20 cellular contexts compared by ENCODE assay signal in the genomic region with DNA sequence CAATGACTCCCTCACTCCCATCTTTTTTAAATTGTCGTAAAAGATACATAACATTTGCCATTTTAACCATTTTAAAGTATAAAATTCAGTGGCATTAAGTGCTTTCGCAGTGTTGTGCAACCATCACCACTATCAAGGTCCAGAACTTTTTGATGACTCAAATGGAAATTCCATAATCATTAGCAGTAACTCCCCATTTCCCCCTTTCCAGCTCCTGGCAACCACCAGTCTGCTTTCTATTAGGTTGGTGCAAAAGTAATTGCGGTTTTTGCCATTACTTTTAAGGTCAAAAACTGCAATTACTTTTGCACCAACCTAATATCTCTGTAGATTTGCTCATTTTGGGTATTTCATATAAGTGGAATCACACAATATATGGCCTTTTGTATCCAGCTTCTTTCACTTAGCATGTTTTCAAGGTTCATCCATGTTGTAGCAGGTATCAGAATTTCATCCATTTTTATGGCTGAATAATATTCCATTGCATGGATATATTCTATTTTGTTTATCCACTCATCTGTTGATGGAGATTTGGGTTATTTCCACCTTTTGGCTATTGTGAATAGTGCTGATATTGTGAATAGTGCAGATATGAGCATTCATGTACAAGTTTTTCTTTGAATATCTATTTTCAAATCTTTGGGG.
DNase-seq lines count a peak whose midpoint lies in the region; ATAC-seq and TF ChIP-seq lines count a peak whose summit lies in the region.
"Had no signal": no experiment of that assay in that cellular context is flagged by ENCODE, and none has a peak within 500 bp of the region (broad histone marks: within the 10 kb centered on the region; RNA-seq: fewer than 3 reads in every experiment).

No MANE protein-coding gene starts in this region.

- POLR2A ChIA-PET in RWPE1 (lab: Yijun Ruan, JAX; ENCODE audit: low non-redundant PET), result interaction anchor here (0.6 kb wide), 1 partner anchor 64 kb away, joined by 4 read pairs; no protein-coding TSS in a partner anchor
- POLR2A ChIA-PET in CD4-positive, alpha-beta memory T cell (lab: Charles Lee; ENCODE audit: partially characterized antibody), result interaction anchor here (1.2 kb wide), 1 partner anchor 161 kb away, joined by 3 read pairs; no protein-coding TSS in a partner anchor

- H4K20me1 ChIP-seq in osteoblast (ENCODE audit: insufficient read depth, low read length), result no peaks in the 10 kb centered on the region

- no peak for ATAC-seq in HG03025 (IDR thresholded peaks at IDR 0.05; ENCODE audit: low FRiP score, unreplicated experiment)
- ATAC-seq: activated CD8-positive, alpha-beta T cell treated with anti-CD3 and anti-CD28 coated beads, Interleukin-2, amount 10 ng/mL, durations not matched to agents 7 days and 5 days; left lung; naive thymus-derived CD4-positive, alpha-beta T cell had no signal

- TF ChIP-seq CTCF in RWPE1 (conservative IDR thresholded peaks at IDR 0.05; ENCODE audit: low read depth) (no peak), epithelial cell of esophagus (IDR thresholded peaks at IDR 0.05; ENCODE audit: insufficient read depth, low read depth, low read length, missing control alignments) (no peak), osteoblast (IDR thresholded peaks at IDR 0.05; ENCODE audit: extremely low read depth, low read depth, low read length) (no peak), esophagus muscularis mucosa (IDR thresholded peaks at IDR 0.05) (no peak)

- peak overlapping the region; percentile 43 for H3K4me2 ChIP-seq in osteoblast (ENCODE audit: insufficient read depth, low read length)
- H3K4me2 ChIP-seq: KMS-11 had no signal

- peaks cover 0 to 8% (median 4%) of the 10 kb centered on the region in 8 donors for H3K9me3 Mint-ChIP-seq in CD4-positive, alpha-beta memory T cell

- no peak overlapping the region for H2AFZ ChIP-seq in osteoblast (ENCODE audit: low read length)

- H3K27me3 Mint-ChIP-seq in CD4-positive, alpha-beta memory T cell, result no peaks in the 10 kb centered on the region
- H3K27me3 Mint-ChIP-seq: CD4-positive, CD25-positive, alpha-beta regulatory T cell; naive thymus-derived CD4-positive, alpha-beta T cell; stimulated activated naive B cell treated with anti-CD40 and anti-IgM and Interleukin-4, amounts not matched to agents 10 μg/mL and 1 μg/mL and 100 μg/mL, for 72 hours had no signal

- H3K27ac ChIP-seq in RWPE1, result no peak overlapping the region
- peak overlapping the region; percentile 81 for H3K27ac ChIP-seq in osteoblast (ENCODE audit: low read depth, low read length)
- H3K27ac ChIP-seq in CD4-positive, alpha-beta memory T cell (ENCODE audit: low read depth, low read length), result no peak overlapping the region
- H3K27ac ChIP-seq in esophagus muscularis mucosa (replicated peaks in 1 of 4), result no peak overlapping the region
- H3K27ac ChIP-seq: ascending aorta, KMS-11, left lung had no signal

- H3K4me3 Mint-ChIP-seq in CD4-positive, alpha-beta memory T cell, result no peak overlapping the region
- H3K4me3 Mint-ChIP-seq: activated CD8-positive, alpha-beta T cell treated with anti-CD3 and anti-CD28 coated beads, Interleukin-2, amount 10 ng/mL, durations not matched to agents 7 days and 5 days; CD4-positive, CD25-positive, alpha-beta regulatory T cell; naive thymus-derived CD4-positive, alpha-beta T cell; stimulated activated naive B cell treated with anti-CD40 and anti-IgM and Interleukin-4, amounts not matched to agents 10 μg/mL and 1 μg/mL and 100 μg/mL, for 72 hours had no signal

- intact Hi-C loops in CD4-positive, alpha-beta memory T cell (cut with micrococcal nuclease), result loop anchor here (10.0 kb wide), 1 partner anchor 184 kb away; no protein-coding TSS in a partner anchor
- intact Hi-C loops in esophagus muscularis mucosa (cut with DNase I), result no loop called here

- CTCF ChIA-PET in RWPE1 (lab: Yijun Ruan, JAX), result no interaction called here
- CTCF ChIA-PET in CD4-positive, alpha-beta memory T cell (lab: Charles Lee; ENCODE audit: partially characterized antibody), result no interaction called here

- TF ChIP-seq POLR2A in esophagus muscularis mucosa (IDR thresholded peaks at IDR 0.05; ENCODE audit: low read depth), result no peak

- H3K36me3 Mint-ChIP-seq in CD4-positive, alpha-beta memory T cell, result peaks cover 0 to 6% of the 10 kb centered on the region in 2 donors
- H3K36me3 Mint-ChIP-seq: CD4-positive, CD25-positive, alpha-beta regulatory T cell had no signal

- H3K4me1 ChIP-seq in osteoblast (ENCODE audit: insufficient read depth, low read length), result peaks cover 16% of the 10 kb centered on the region
- peaks cover 10% of the 10 kb centered on the region for H3K4me1 ChIP-seq in CD4-positive, alpha-beta memory T cell (ENCODE audit: insufficient read depth, low read length)
- no peaks in the 10 kb centered on the region for H3K4me1 ChIP-seq in esophagus muscularis mucosa
- H3K4me1 ChIP-seq: ascending aorta had no signal

- H3K36me3 ChIP-seq in osteoblast (ENCODE audit: insufficient read depth, low read length) (no peaks in the 10 kb centered on the region), esophagus muscularis mucosa (no peaks in the 10 kb centered on the region)
- H3K36me3 ChIP-seq in CD4-positive, alpha-beta memory T cell (ENCODE audit: insufficient read depth, low read length), result no peaks in the 10 kb centered on the region
- H3K36me3 ChIP-seq: ascending aorta, left lung had no signal

- H3K9me3 ChIP-seq in osteoblast (ENCODE audit: low read depth, low read length) (no peaks in the 10 kb centered on the region), esophagus muscularis mucosa (no peaks in the 10 kb centered on the region)
- no peaks in the 10 kb centered on the region for H3K9me3 ChIP-seq in CD4-positive, alpha-beta memory T cell (ENCODE audit: control insufficient read depth in 1 of 2, low read length in 2 of 2)
- H3K9me3 ChIP-seq: ascending aorta had no signal

- DNase-seq in GM04504 (ENCODE audit: low read depth), result peak; percentile 48
- DNase-seq in RWPE1 (ENCODE audit: low spot score), result peak; percentile 76
- peak; percentile 84 for DNase-seq in epithelial cell of esophagus (ENCODE audit: low read depth)
- DNase-seq in osteoblast (ENCODE audit: insufficient read length, low spot score, missing footprints), result peak; percentile 86
- DNase-seq in CD4-positive, alpha-beta memory T cell, result no peak
- no peak for DNase-seq in NCI-H2029 treated with DMSO at 0.1 percent for 48 hours (lab: John Stamatoyannopoulos, UW)
- no peak for DNase-seq in esophagus muscularis mucosa (ENCODE audit: extremely low spot score)
- DNase-seq: activated CD8-positive, alpha-beta T cell treated with anti-CD3 and anti-CD28 coated beads, Interleukin-2, amount 10 ng/mL, durations not matched to agents 7 days and 5 days; CD4-positive, CD25-positive, alpha-beta regulatory T cell; left lung; naive thymus-derived CD4-positive, alpha-beta T cell; NCI-H1694 treated with DMSO at 0.1 percent for 48 hours; NCI-H748 treated with DMSO at 0.1 percent for 48 hours; retina; Right ventricle myocardium superior; stimulated activated naive B cell treated with anti-CD40 and anti-IgM and Interleukin-4, amounts not matched to agents 10 μg/mL and 1 μg/mL and 100 μg/mL, for 72 hours had no signal

- no peak for TF ChIP-seq EP300 in esophagus muscularis mucosa (IDR thresholded peaks at IDR 0.05)

- no peak overlapping the region for H3K27ac Mint-ChIP-seq in CD4-positive, alpha-beta memory T cell
- H3K27ac Mint-ChIP-seq: activated CD8-positive, alpha-beta T cell treated with anti-CD3 and anti-CD28 coated beads, Interleukin-2, amount 10 ng/mL, durations not matched to agents 7 days and 5 days; activated T-helper 2 cell treated with anti-CD3 and anti-CD28 coated beads, Interferon-gamma antibody, Interleukin-2, Interleukin-4, amounts not matched to agents 10 μg/mL and 5 μg/mL and 100 μg/mL, durations not matched to agents 14 hours and 24 hours and 36 hours; CD4-positive, CD25-positive, alpha-beta regulatory T cell; naive thymus-derived CD4-positive, alpha-beta T cell; stimulated activated naive B cell treated with anti-CD40 and anti-IgM and Interleukin-4, amounts not matched to agents 10 μg/mL and 1 μg/mL and 100 μg/mL, for 72 hours had no signal

- H3K27me3 ChIP-seq in osteoblast (ENCODE audit: insufficient read depth, low read length) (no peaks in the 10 kb centered on the region), esophagus muscularis mucosa (no peaks in the 10 kb centered on the region)
- no peaks in the 10 kb centered on the region for H3K27me3 ChIP-seq in CD4-positive, alpha-beta memory T cell (ENCODE audit: insufficient read depth, low read length)
- H3K27me3 ChIP-seq: ascending aorta, left lung had no signal

- peaks cover 11 to 13% (median 13%) of the 10 kb centered on the region in 4 donors for H3K4me1 Mint-ChIP-seq in CD4-positive, alpha-beta memory T cell

- H3K4me3 ChIP-seq in epithelial cell of esophagus (ENCODE audit: low read length) (no peak overlapping the region), osteoblast (ENCODE audit: insufficient read depth, low read length) (no peak overlapping the region), esophagus muscularis mucosa (no peak overlapping the region)
- H3K4me3 ChIP-seq in CD4-positive, alpha-beta memory T cell (ENCODE audit: low read length in 2 of 2), result no peak overlapping the region
- H3K4me3 ChIP-seq: ascending aorta, left lung had no signal

- WGBS in esophagus muscularis mucosa, result 88% methylated on average over 3 of the region's 3 CpGs

- no peaks in the 10 kb centered on the region for H3K79me2 ChIP-seq in osteoblast (ENCODE audit: insufficient read depth, low read length)

Comparison
In these comparisons a context has a peak if more than half of its experiments do, and no peak if none do; other contexts are left out.
1. DNase-seq: peak in GM04504 (single experiment), RWPE1 (single experiment), epithelial cell of esophagus (single experiment) and osteoblast (single experiment); none in CD4-positive, alpha-beta memory T cell (0 of 5), NCI-H2029 treated with DMSO at 0.1 percent for 48 hours (single experiment) and esophagus muscularis mucosa (single experiment).